ENCODE assay signal across 8 cellular contexts in the genomic region with DNA sequence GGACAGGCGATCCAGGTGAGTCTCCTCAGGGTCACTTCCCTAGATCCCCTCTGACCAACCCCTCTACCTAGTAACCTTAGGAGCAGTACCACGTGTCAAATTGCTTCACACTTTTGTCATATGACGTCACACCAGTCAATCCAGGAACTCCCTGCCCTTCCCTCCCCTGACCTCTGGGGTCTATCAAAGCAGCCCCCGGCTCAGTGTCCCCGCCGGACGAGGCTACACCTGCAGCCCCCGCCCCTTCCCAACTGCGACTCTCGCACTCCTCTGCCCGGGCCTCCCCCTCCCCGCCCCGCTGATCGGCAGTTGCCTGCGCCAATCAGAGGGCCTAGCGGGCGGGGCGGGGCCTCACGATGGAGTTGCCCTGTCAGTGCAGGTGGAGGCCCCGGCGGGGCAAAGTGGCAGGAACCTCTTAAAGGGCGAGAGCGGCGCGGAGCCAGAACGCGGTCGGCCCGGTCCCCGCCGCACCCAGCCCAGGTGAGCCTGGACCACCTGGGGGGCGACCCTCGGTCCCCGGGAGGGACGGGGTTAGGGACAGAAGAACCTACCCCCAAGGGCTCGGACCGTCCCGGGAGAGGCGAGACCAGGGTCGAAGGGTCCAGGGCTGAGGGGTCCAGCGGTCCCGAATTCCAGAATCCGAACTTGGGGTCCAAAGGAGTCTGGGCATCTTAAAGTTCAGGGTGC. TPM values are rescaled to one million over a fixed set of nuclear protein-coding genes. Genes with fewer than 3 reads are reported as not detected.
DNase-seq lines count a peak whose midpoint lies in the region; ATAC-seq and TF ChIP-seq lines count a peak whose summit lies in the region.

No MANE protein-coding gene starts in this region.

- CTCF ChIA-PET in HEK293T (lab: Yijun Ruan, JAX), result interaction anchor here (0.8 kb wide), 1 partner anchor 10 kb away, joined by 3 read pairs; no protein-coding TSS in a partner anchor

- peak overlapping the region; percentile 24 for H3K27ac ChIP-seq in angular gyrus (ENCODE audit: low read depth, low read length)
- H3K27ac ChIP-seq in right cardiac atrium (ENCODE audit: low read length), result peak overlapping the region; percentile 21
- H3K27ac ChIP-seq in vagina, result peak overlapping the region; percentile 79

- ATAC-seq in right cardiac atrium, result peak; percentile 85 to 88

- DNase-seq in EH (ENCODE audit: low read depth), result peak; percentile 75
- DNase-seq in HEK293T (ENCODE audit: extremely low spot score), result peak; percentile 100
- peak; percentile 84 for DNase-seq in NCI-H1436 (lab: John Stamatoyannopoulos, UW)
- peak; percentile 83 to 95 (median 86) for DNase-seq in T-helper 2 cell
- DNase-seq in right cardiac atrium, result peak; percentile 82 to 94 (median 94)
- peak; percentile 74 for DNase-seq in putamen (ENCODE audit: low spot score)
- no peak for DNase-seq in vagina (ENCODE audit: extremely low spot score in 2 of 2)

- H3K4me1 ChIP-seq in right cardiac atrium (ENCODE audit: control insufficient read depth, insufficient read depth, low read length) (no peaks in the 10 kb centered on the region), vagina (peaks cover 49% of the 10 kb centered on the region)

- H3K9me3 ChIP-seq in right cardiac atrium (ENCODE audit: control insufficient read depth, low read length) (no peaks in the 10 kb centered on the region), vagina (no peaks in the 10 kb centered on the region)

- TF ChIP-seq CTCF in vagina (IDR thresholded peaks at IDR 0.05), result peak in 1 of 3 experiments; percentile 9

- intact Hi-C loops in right cardiac atrium (cut with DNase I), result loop anchor here in 2 of 4 donors (10.0 kb wide), 1 partner anchor 1818 kb away; no protein-coding TSS in a partner anchor
- intact Hi-C loops in vagina (cut with DNase I), result loop anchor here (5.0 to 10.0 kb wide), 2 partner anchors 238 to 295 kb away; a partner anchor contains a TSS

- TF ChIP-seq POLR2A in vagina (IDR thresholded peaks at IDR 0.05), result peak in 1 of 2 donors; percentile 23

- POLR2A ChIA-PET in HEK293T (lab: Yijun Ruan, JAX), result interaction anchor here (1.0 to 1.8 kb wide), 2 partner anchors 27 to 295 kb away, joined by 4 to 6 read pairs; a partner anchor contains a TSS

- H3K4me3 ChIP-seq in right cardiac atrium (ENCODE audit: low read length) (peak overlapping the region; percentile 67), vagina (peak overlapping the region; percentile 60 to 96)

- no peaks in the 10 kb centered on the region for H3K36me3 ChIP-seq in vagina

- H3K27me3 ChIP-seq in right cardiac atrium (ENCODE audit: control insufficient read depth, insufficient read depth) (no peaks in the 10 kb centered on the region), vagina (no peaks in the 10 kb centered on the region)

- 2% methylated on average over 43 of the region's 43 CpGs for WGBS in right cardiac atrium

TF ChIP-seq in HEK293T, 16 proteins besides CTCF, POLR2A, EP300 and RAD21:
- TF ChIP-seq NFRKB (IDR thresholded peaks at IDR 0.05) (no peak), SP1 (IDR thresholded peaks at IDR 0.05) (no peak), L3MBTL2 (conservative IDR thresholded peaks at IDR 0.05) (peak; percentile 90; the same call in 1 of the 2 replicates), FOXK2 (IDR thresholded peaks at IDR 0.05) (no peak), FOXM1 (IDR thresholded peaks at IDR 0.05; ENCODE audit: borderline replicate concordance) (no peak), CTBP1 (IDR thresholded peaks at IDR 0.05; ENCODE audit: borderline replicate concordance) (0 out of 2 replicates have a peak, but pooled peaks have one; percentile 6), ZNF384 (IDR thresholded peaks at IDR 0.05) (no peak), SUZ12 (IDR thresholded peaks at IDR 0.05) (no peak), ARNT (IDR thresholded peaks at IDR 0.05) (no peak), BHLHE40 (IDR thresholded peaks at IDR 0.05; ENCODE audit: borderline replicate concordance) (no peak), LEF1 (IDR thresholded peaks at IDR 0.05; ENCODE audit: borderline replicate concordance) (no peak), TARDBP (IDR thresholded peaks at IDR 0.05) (no peak), HDGF (IDR thresholded peaks at IDR 0.05; ENCODE audit: borderline replicate concordance) (no peak), FOXA1 (IDR thresholded peaks at IDR 0.05) (no peak)
- TF ChIP-seq, protein P1, sequence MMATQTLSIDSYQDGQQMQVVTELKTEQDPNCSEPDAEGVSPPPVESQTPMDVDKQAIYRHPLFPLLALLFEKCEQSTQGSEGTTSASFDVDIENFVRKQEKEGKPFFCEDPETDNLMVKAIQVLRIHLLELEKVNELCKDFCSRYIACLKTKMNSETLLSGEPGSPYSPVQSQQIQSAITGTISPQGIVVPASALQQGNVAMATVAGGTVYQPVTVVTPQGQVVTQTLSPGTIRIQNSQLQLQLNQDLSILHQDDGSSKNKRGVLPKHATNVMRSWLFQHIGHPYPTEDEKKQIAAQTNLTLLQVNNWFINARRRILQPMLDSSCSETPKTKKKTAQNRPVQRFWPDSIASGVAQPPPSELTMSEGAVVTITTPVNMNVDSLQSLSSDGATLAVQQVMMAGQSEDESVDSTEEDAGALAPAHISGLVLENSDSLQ (IDR thresholded peaks at IDR 0.05), result peak; percentile 99

RNA-seq across cellular contexts. Expression of a gene that starts 27.5 kb away (rescaled TPM):
- total RNA-seq in right cardiac atrium (10 to 100 TPM; 14.2 to 21.1 (median 18.4) TPM), vagina (39.8 TPM)
- 8.9 TPM for polyA plus RNA-seq in right cardiac atrium

Comparison
In these comparisons a context has a peak if more than half of its experiments do, and no peak if none do; other contexts are left out.
1. DNase-seq: peak in EH (single experiment), HEK293T (single experiment), NCI-H1436 (single experiment), T-helper 2 cell (5 of 5), right cardiac atrium (3 of 3) and putamen (single experiment); none in vagina (0 of 2).
2. H3K27ac ChIP-seq: peak in every context shown above with its lines; median percentile 79 in vagina; 24 in angular gyrus; 21 in right cardiac atrium.